ENCODE assay signal across 7 cellular contexts in the genomic region with DNA sequence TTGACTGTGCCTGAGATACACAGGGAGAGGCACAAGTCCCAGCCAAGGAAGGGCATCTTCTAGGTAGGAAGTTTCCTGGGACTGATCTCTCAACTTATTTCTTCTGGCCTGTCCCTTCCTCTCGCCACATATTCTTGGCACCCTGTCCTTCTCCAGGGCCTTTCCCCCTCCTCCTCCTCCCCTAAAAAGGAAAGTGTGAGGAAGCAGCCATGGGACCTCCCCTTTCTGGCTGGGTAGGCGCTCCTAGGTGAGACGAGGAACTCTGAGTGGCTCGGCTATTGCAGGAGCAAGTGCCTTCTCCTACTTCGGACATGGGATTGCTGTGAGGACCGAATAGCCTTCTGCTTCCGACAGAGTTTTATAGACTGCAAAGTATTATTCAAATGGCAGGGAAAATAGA. TPM values are rescaled to one million over a fixed set of nuclear protein-coding genes. Genes with fewer than 3 reads are reported as not detected.
DNase-seq lines count a peak whose midpoint lies in the region; ATAC-seq and TF ChIP-seq lines count a peak whose summit lies in the region.

No MANE protein-coding gene starts in this region.

- H3K4me3 ChIP-seq in right cardiac atrium (ENCODE audit: low read length), result peak overlapping the region; percentile 55
- H3K4me3 ChIP-seq in suprapubic skin, result peak overlapping the region; percentile 29

- H3K27me3 ChIP-seq in right cardiac atrium (ENCODE audit: control insufficient read depth, insufficient read depth) (no peaks in the 10 kb centered on the region), suprapubic skin (no peaks in the 10 kb centered on the region)

- H3K27ac ChIP-seq in right cardiac atrium (ENCODE audit: low read length) (peak overlapping the region; percentile 94), suprapubic skin (peak overlapping the region; percentile 77)

- intact Hi-C loops in right cardiac atrium (cut with DNase I), result loop anchor here in 3 of 4 donors (2.0 to 5.0 kb wide), 3 partner anchors 40 to 52 kb away; a partner anchor contains a TSS

- 43% methylated on average over 7 of the region's 7 CpGs for WGBS in right cardiac atrium
- 69% methylated on average over 7 of the region's 7 CpGs for WGBS in suprapubic skin

- no peaks in the 10 kb centered on the region for H3K9me3 ChIP-seq in right cardiac atrium (ENCODE audit: control insufficient read depth, low read length)
- H3K9me3 ChIP-seq in suprapubic skin, result no peaks in the 10 kb centered on the region

- no peaks in the 10 kb centered on the region for H3K36me3 ChIP-seq in suprapubic skin

- H3K4me1 ChIP-seq in right cardiac atrium (ENCODE audit: control insufficient read depth, insufficient read depth, low read length) (peaks cover 6% of the 10 kb centered on the region), suprapubic skin (peaks cover 15% of the 10 kb centered on the region)

- no peak for TF ChIP-seq CTCF in suprapubic skin (IDR thresholded peaks at IDR 0.05)
- no peak for TF ChIP-seq CTCF in GM10266 (IDR thresholded peaks at IDR 0.05; ENCODE audit: control insufficient read depth, insufficient read depth, low read depth, missing control alignments)

- peak; percentile 7 for DNase-seq in RPMI7951 (ENCODE audit: low read depth)
- DNase-seq in right cardiac atrium, result peak; percentile 40 to 62 (median 55)
- no peak for DNase-seq in suprapubic skin (ENCODE audit: low spot score in 2 of 2)
- no peak for DNase-seq in GM10266 (ENCODE audit: extremely low spot score)
- DNase-seq in kidney glomerular epithelial cell (lab: John Stamatoyannopoulos, UW), result no peak
- DNase-seq in superior temporal gyrus (ENCODE audit: extremely low spot score), result no peak

- no peak for TF ChIP-seq EP300 in suprapubic skin (IDR thresholded peaks at IDR 0.05)

- ATAC-seq in GM21786 (IDR thresholded peaks at IDR 0.05; ENCODE audit: unreplicated experiment) (peak; percentile 22), right cardiac atrium (peak; percentile 82 to 86)

- no peak for TF ChIP-seq POLR2A in suprapubic skin (IDR thresholded peaks at IDR 0.05)

RNA-seq across cellular contexts. Expression of a gene that starts 15.5 kb away (rescaled TPM):
- total RNA-seq in RPMI7951 (2014; rRNA removed; shearing (Covaris generic)), result 1.1 and 2.4 TPM in 2 replicates
- total RNA-seq in right cardiac atrium (10 to 100 TPM; 25.9 to 33.0 (median 31.5) TPM), suprapubic skin (1 to 10 TPM; 3.4 to 5.3 (median 4.1) TPM)
- 26.3 TPM for polyA plus RNA-seq in right cardiac atrium

RNA-seq across cellular contexts. Expression of a gene that starts 42.5 kb away (rescaled TPM):
- 0.72 and 0.88 TPM in 2 replicates for total RNA-seq in RPMI7951 (2014; rRNA removed; shearing (Covaris generic))
- total RNA-seq in right cardiac atrium, result 10 to 100 TPM; 10.3 to 16.1 (median 12.7) TPM
- polyA plus RNA-seq in right cardiac atrium, result 15.1 TPM
- 10 to 100 TPM; 10.0 to 24.5 (median 14.8) TPM for total RNA-seq in suprapubic skin

RNA-seq across cellular contexts. Expression of a gene that starts 54.1 kb away (rescaled TPM):
- total RNA-seq in RPMI7951 (2014; rRNA removed; shearing (Covaris generic)), result 0.29 TPM in 1 of 2 replicates, not detected in the other
- total RNA-seq in right cardiac atrium (10 to 100 TPM in 1 of 4 donors, 1 to 10 TPM in 3; 3.2 to 10.9 (median 3.5) TPM), suprapubic skin (10 to 100 TPM in 1 of 4 donors, 1 to 10 TPM in 3; 2.1 to 12.7 (median 7.5) TPM)
- 13.4 TPM for polyA plus RNA-seq in right cardiac atrium

Comparison
In these comparisons a context has a peak if more than half of its experiments do, and no peak if none do; other contexts are left out.
1. DNase-seq: peak in RPMI7951 (single experiment) and right cardiac atrium (3 of 3); none in suprapubic skin (0 of 2), GM10266 (single experiment), kidney glomerular epithelial cell (single experiment) and superior temporal gyrus (single experiment).